ENCODE assay signal across 1 cellular context in the genomic region with DNA sequence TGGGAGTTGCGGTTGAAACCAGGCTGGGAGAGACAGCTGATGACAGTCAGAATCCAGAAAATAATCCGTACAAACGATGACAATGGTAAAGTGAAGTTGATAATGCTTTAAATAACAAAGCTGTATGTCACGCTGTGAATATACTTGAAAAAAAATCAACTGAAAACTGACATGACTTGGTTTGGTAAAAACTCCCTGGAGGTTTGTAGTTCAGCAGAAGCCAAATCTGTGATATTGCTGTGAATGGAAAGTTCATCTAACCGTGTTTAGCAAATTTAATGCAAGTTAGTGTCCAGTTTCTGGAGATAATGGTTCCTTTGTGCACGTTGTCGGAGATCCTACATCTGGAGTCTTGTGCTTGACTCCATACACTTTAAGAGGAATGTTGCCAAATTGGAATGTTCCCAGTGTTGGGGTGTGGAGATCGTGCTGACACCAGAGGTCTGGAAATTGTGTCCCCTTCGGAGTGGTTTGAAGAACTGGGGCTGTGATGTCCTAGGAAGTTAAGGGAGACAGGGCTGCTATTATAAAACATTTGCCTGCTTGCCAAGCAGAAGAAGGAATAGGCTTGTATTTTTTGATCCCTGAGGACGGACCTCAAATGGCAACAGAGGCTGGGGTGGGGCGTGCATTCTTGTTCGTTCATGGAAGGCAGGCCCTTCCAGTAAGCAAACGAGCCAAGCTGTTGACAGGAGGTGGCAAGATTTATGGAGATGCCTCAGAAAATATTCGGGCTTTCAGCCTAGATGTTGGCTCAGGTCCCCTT.
TF ChIP-seq lines count a peak whose summit lies in the region.

No MANE protein-coding gene starts in this region.

TF ChIP-seq in K562, 482 proteins besides CTCF, POLR2A, EP300 and RAD21:
- TF ChIP-seq MEIS2 (IDR thresholded peaks at IDR 0.05; ENCODE audit: partially characterized antibody) (peak; percentile 42), ZBED1 (IDR thresholded peaks at IDR 0.05) (no peak), KLF13 (tag; IDR thresholded peaks at IDR 0.05; ENCODE audit: borderline replicate concordance, low read depth) (no peak), SP2 (IDR thresholded peaks at IDR 0.05; ENCODE audit: extremely low read depth, low read depth, low read length, poor library complexity, severe bottlenecking) (no peak), SIRT6 (IDR thresholded peaks at IDR 0.05; ENCODE audit: low read depth, low read length) (no peak), ZNF384 (IDR thresholded peaks at IDR 0.05; ENCODE audit: low read depth, low read length) (no peak)
- TF ChIP-seq, protein P1, sequence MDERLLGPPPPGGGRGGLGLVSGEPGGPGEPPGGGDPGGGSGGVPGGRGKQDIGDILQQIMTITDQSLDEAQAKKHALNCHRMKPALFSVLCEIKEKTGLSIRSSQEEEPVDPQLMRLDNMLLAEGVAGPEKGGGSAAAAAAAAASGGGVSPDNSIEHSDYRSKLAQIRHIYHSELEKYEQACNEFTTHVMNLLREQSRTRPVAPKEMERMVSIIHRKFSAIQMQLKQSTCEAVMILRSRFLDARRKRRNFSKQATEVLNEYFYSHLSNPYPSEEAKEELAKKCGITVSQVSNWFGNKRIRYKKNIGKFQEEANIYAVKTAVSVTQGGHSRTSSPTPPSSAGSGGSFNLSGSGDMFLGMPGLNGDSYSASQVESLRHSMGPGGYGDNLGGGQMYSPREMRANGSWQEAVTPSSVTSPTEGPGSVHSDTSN (CRISPR knock-in tag; IDR thresholded peaks at IDR 0.05; ENCODE audit: low read depth), result no peak
- TF ChIP-seq, protein P1 (tag; conservative IDR thresholded peaks at IDR 0.05; ENCODE audit: low read depth), result peak; percentile 72
- TF ChIP-seq, protein P2, sequence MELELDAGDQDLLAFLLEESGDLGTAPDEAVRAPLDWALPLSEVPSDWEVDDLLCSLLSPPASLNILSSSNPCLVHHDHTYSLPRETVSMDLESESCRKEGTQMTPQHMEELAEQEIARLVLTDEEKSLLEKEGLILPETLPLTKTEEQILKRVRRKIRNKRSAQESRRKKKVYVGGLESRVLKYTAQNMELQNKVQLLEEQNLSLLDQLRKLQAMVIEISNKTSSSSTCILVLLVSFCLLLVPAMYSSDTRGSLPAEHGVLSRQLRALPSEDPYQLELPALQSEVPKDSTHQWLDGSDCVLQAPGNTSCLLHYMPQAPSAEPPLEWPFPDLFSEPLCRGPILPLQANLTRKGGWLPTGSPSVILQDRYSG (tag; conservative IDR thresholded peaks at IDR 0.05; ENCODE audit: low read depth), result no peak
